In genomic region chr7:124679826-124680225, GRCh38 we compare ENCODE assay signal across 37 cellular contexts.
"Had no signal": no experiment of that assay in that cellular context is flagged by ENCODE, and none has a peak within 500 bp of the region (broad histone marks: within the 10 kb centered on the region; RNA-seq: fewer than 3 reads in every experiment).

No MANE protein-coding gene starts in this region.

- H3K9me3 Mint-ChIP-seq: activated naive CD4-positive, alpha-beta T cell treated with anti-CD3 and anti-CD28 coated beads, Interleukin-2, amount 10 ng/mL, durations not matched to agents 7 days and 5 days; activated naive CD8-positive, alpha-beta T cell treated with anti-CD3 and anti-CD28 coated beads, Interleukin-2, amount 50 U/mL, for 24 hours; brain had no signal

- DNase-seq: activated CD4-positive, alpha-beta memory T cell treated with anti-CD3 and anti-CD28 coated beads, Interleukin-2, amount 10 ng/mL, durations not matched to agents 7 days and 5 days; activated CD4-positive, alpha-beta T cell treated with anti-CD3 and anti-CD28 coated beads for 1 hour; activated CD4-positive, alpha-beta T cell treated with anti-CD3 and anti-CD28 coated beads for 48 hours; activated CD4-positive, CD25-positive, alpha-beta regulatory T cell; activated CD8-positive, alpha-beta memory T cell treated with anti-CD3 and anti-CD28 coated beads for 24 hours; activated CD8-positive, alpha-beta memory T cell treated with anti-CD3 and anti-CD28 coated beads, Interleukin-2, amount 10 ng/mL, durations not matched to agents 7 days and 5 days; activated CD8-positive, alpha-beta memory T cell treated with anti-CD3 and anti-CD28 coated beads, Interleukin-2, amount 50 U/mL, for 48 hours; activated effector memory CD4-positive, alpha-beta T cell treated with Interleukin-2 at 50 U/mL for 16 hours; activated naive CD4-positive, alpha-beta T cell treated with anti-CD3 and anti-CD28 coated beads, Interleukin-2, amount 10 ng/mL, durations not matched to agents 7 days and 5 days; activated naive CD8-positive, alpha-beta T cell treated with anti-CD3 and anti-CD28 coated beads, Interleukin-2, amount 50 U/mL, for 24 hours; activated T-cell treated with anti-CD3 and anti-CD28 coated beads, Interleukin-2, amount 50 U/mL, for 48 hours; anterior cingulate cortex; caudate nucleus; cerebellar nuclear complex; Kasumi-1; KG1; MM.1S; MV-4-11; NCI-H1092; NCI-H1436 treated with DMSO at 0.1 percent for 48 hours; NCI-H1694 treated with DMSO at 0.1 percent for 48 hours; NCI-H2029 treated with DMSO at 0.1 percent for 48 hours; NCI-H2107; NCI-H510A; NCI-H526; NCI-H82; Peyer's patch; RPMI8226; SHP77 treated with DMSO at 0.1 percent for 48 hours; SW 1271; T-helper 1 cell; T-helper 2 cell; T-helper 9 cell had no signal

- H3K27ac ChIP-seq: Peyer's patch, VCaP had no signal

- H3K27ac Mint-ChIP-seq: activated CD4-positive, alpha-beta memory T cell treated with anti-CD3 and anti-CD28 coated beads, Interleukin-2, amount 10 ng/mL, durations not matched to agents 7 days and 5 days; activated CD8-positive, alpha-beta memory T cell treated with anti-CD3 and anti-CD28 coated beads, Interleukin-2, amount 10 ng/mL, durations not matched to agents 7 days and 5 days; activated naive CD4-positive, alpha-beta T cell treated with anti-CD3 and anti-CD28 coated beads, Interleukin-2, amount 10 ng/mL, durations not matched to agents 7 days and 5 days; activated naive CD8-positive, alpha-beta T cell; activated naive CD8-positive, alpha-beta T cell treated with anti-CD3 and anti-CD28 coated beads, Interleukin-2, amount 50 U/mL, for 24 hours had no signal

- H3K4me3 ChIP-seq: Peyer's patch had no signal

- H3K4me1 Mint-ChIP-seq: activated CD4-positive, alpha-beta memory T cell treated with anti-CD3 and anti-CD28 coated beads, Interleukin-2, amount 10 ng/mL, durations not matched to agents 7 days and 5 days; activated CD8-positive, alpha-beta memory T cell treated with anti-CD3 and anti-CD28 coated beads, Interleukin-2, amount 10 ng/mL, durations not matched to agents 7 days and 5 days; activated naive CD4-positive, alpha-beta T cell treated with anti-CD3 and anti-CD28 coated beads, Interleukin-2, amount 10 ng/mL, durations not matched to agents 7 days and 5 days; activated naive CD8-positive, alpha-beta T cell treated with anti-CD3 and anti-CD28 coated beads, Interleukin-2, amount 50 U/mL, for 24 hours; brain had no signal

- H3K36me3 ChIP-seq: Peyer's patch had no signal

- H3K4me3 Mint-ChIP-seq: activated CD4-positive, alpha-beta memory T cell treated with anti-CD3 and anti-CD28 coated beads, Interleukin-2, amount 10 ng/mL, durations not matched to agents 7 days and 5 days; activated CD8-positive, alpha-beta memory T cell treated with anti-CD3 and anti-CD28 coated beads, Interleukin-2, amount 10 ng/mL, durations not matched to agents 7 days and 5 days; activated naive CD4-positive, alpha-beta T cell treated with anti-CD3 and anti-CD28 coated beads, Interleukin-2, amount 10 ng/mL, durations not matched to agents 7 days and 5 days; activated naive CD8-positive, alpha-beta T cell; activated naive CD8-positive, alpha-beta T cell treated with anti-CD3 and anti-CD28 coated beads, Interleukin-2, amount 50 U/mL, for 24 hours; brain had no signal

- ATAC-seq: activated CD8-positive, alpha-beta memory T cell treated with anti-CD3 and anti-CD28 coated beads, Interleukin-2, amount 10 ng/mL, durations not matched to agents 7 days and 5 days; activated naive CD8-positive, alpha-beta T cell treated with anti-CD3 and anti-CD28 coated beads, Interleukin-2, amount 50 U/mL, for 24 hours had no signal

- H3K36me3 Mint-ChIP-seq: activated CD8-positive, alpha-beta memory T cell treated with anti-CD3 and anti-CD28 coated beads, Interleukin-2, amount 10 ng/mL, durations not matched to agents 7 days and 5 days; activated naive CD4-positive, alpha-beta T cell treated with anti-CD3 and anti-CD28 coated beads, Interleukin-2, amount 10 ng/mL, durations not matched to agents 7 days and 5 days; activated naive CD8-positive, alpha-beta T cell; brain had no signal

- H3K27me3 ChIP-seq: Peyer's patch had no signal

- FAIRE-seq: bronchial epithelial cell had no signal

- H3K27me3 Mint-ChIP-seq: activated CD4-positive, alpha-beta memory T cell treated with anti-CD3 and anti-CD28 coated beads, Interleukin-2, amount 10 ng/mL, durations not matched to agents 7 days and 5 days; activated CD8-positive, alpha-beta memory T cell treated with anti-CD3 and anti-CD28 coated beads, Interleukin-2, amount 10 ng/mL, durations not matched to agents 7 days and 5 days; activated naive CD4-positive, alpha-beta T cell treated with anti-CD3 and anti-CD28 coated beads, Interleukin-2, amount 10 ng/mL, durations not matched to agents 7 days and 5 days; brain had no signal

- H3K4me1 ChIP-seq: Peyer's patch had no signal

- H3K9me3 ChIP-seq: Peyer's patch had no signal
